Comparison of ENCODE assay signal across 13 cellular contexts in the genomic region with DNA sequence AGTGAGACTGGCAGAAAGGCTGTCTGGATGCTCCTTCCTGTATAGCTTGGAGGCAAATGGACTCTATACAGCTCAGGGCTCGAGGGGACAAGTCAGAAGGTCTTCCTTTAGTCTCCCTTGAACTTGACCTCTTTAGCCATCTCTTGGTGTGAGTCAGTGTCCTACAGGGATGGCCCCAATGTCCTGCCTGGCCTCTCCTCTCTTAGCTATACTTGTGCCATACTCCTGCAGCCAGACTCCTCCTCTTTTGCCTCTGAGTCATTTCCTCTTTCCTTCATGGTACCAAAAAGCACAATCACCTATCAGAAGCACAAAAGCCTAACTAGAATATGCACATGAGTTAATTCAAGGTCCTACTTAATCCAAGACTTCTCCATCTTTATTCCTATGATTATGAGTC.
DNase-seq lines count a peak whose midpoint lies in the region; ATAC-seq and TF ChIP-seq lines count a peak whose summit lies in the region.
"Had no signal": no experiment of that assay in that cellular context is flagged by ENCODE, and none has a peak within 500 bp of the region (broad histone marks: within the 10 kb centered on the region; RNA-seq: fewer than 3 reads in every experiment).

No MANE protein-coding gene starts in this region.

- no peak for DNase-seq in activated T-cell treated with anti-CD3 and anti-CD28 coated beads, Interleukin-2, amount 50 U/mL, for 72 hours
- DNase-seq in activated T-cell treated with anti-CD3 and anti-CD28 coated beads for 4 hours = no peak
- DNase-seq in MG63 = peak; percentile 49
- DNase-seq in brain microvascular endothelial cell = peak; percentile 28
- DNase-seq in mesothelial cell of epicardium (ENCODE audit: low spot score in 2 of 2, unreplicated experiment in 2 of 2) = no peak
- DNase-seq: activated gamma-delta T cell treated with Interleukin-2 at 50 U/mL for 16 hours, NCI-H1436, right cardiac atrium had no signal

- ATAC-seq in activated T-cell treated with anti-CD3 and anti-CD28 coated beads, Interleukin-2, amount 50 U/mL, for 72 hours (replicated peaks in 1 of 2) = peak; percentile 43 to 45
- no peak for ATAC-seq in GM19023 (IDR thresholded peaks at IDR 0.05; ENCODE audit: unreplicated experiment)
- ATAC-seq in GM18519 (IDR thresholded peaks at IDR 0.05; ENCODE audit: low FRiP score, unreplicated experiment) = no peak

- H3K4me1 Mint-ChIP-seq in activated T-cell treated with anti-CD3 and anti-CD28 coated beads, Interleukin-2, amount 50 U/mL, for 72 hours (ENCODE audit: low read depth) = peaks cover 50% of the 10 kb centered on the region
- H3K4me1 Mint-ChIP-seq in mesothelial cell of epicardium = peaks cover 8% of the 10 kb centered on the region

- no peak for TF ChIP-seq CTCF in brain microvascular endothelial cell (IDR thresholded peaks at IDR 0.05; ENCODE audit: low read depth, low read length, missing control alignments)
- TF ChIP-seq CTCF in mesothelial cell of epicardium (IDR thresholded peaks at IDR 0.05; ENCODE audit: unreplicated experiment) = no peak

- H3K4me2 ChIP-seq in skeletal muscle satellite cell (ENCODE audit: low read length) = peak overlapping the region; percentile 13

- H3K27me3 ChIP-seq in MG63 (no peaks in the 10 kb centered on the region), brain microvascular endothelial cell (replicated peaks) (no peaks in the 10 kb centered on the region), skeletal muscle satellite cell (ENCODE audit: control insufficient read depth, insufficient read depth, low read length) (no peaks in the 10 kb centered on the region)

- H3K4me3 Mint-ChIP-seq in activated T-cell treated with anti-CD3 and anti-CD28 coated beads, Interleukin-2, amount 50 U/mL, for 72 hours = peak overlapping the region; percentile 1 to 42
- H3K4me3 Mint-ChIP-seq in mesothelial cell of epicardium = no peak overlapping the region

- in situ Hi-C loops in brain microvascular endothelial cell (cut with HindIII; ENCODE audit: low pct_ligation_motif_present, low sequenced_read_pairs) = no loop called here

- H3K4me3 ChIP-seq in MG63 = no peak overlapping the region
- H3K4me3 ChIP-seq in brain microvascular endothelial cell (ENCODE audit: low read depth, low read length) = no peak overlapping the region
- peak overlapping the region; percentile 12 for H3K4me3 ChIP-seq in skeletal muscle satellite cell (ENCODE audit: low read length)

- H3K36me3 ChIP-seq in MG63 = peaks cover 30% of the 10 kb centered on the region
- H3K36me3 ChIP-seq in brain microvascular endothelial cell (replicated peaks) = no peaks in the 10 kb centered on the region
- peaks cover 11% of the 10 kb centered on the region for H3K36me3 ChIP-seq in skeletal muscle satellite cell (ENCODE audit: insufficient read depth, low read length)

- H3K9me3 ChIP-seq in MG63 (no peaks in the 10 kb centered on the region), skeletal muscle satellite cell (replicated peaks; ENCODE audit: low read length) (no peaks in the 10 kb centered on the region)

- peaks cover 45% of the 10 kb centered on the region for H3K4me1 ChIP-seq in skeletal muscle satellite cell (ENCODE audit: control insufficient read depth, insufficient read depth, low read length)

- no peaks in the 10 kb centered on the region for H3K36me3 Mint-ChIP-seq in activated T-cell treated with anti-CD3 and anti-CD28 coated beads, Interleukin-2, amount 50 U/mL, for 72 hours (ENCODE audit: insufficient read depth in 2 of 2)
- H3K36me3 Mint-ChIP-seq in mesothelial cell of epicardium = no peaks in the 10 kb centered on the region

- peak overlapping the region; percentile 27 for H3K27ac Mint-ChIP-seq in activated T-cell treated with anti-CD3 and anti-CD28 coated beads, Interleukin-2, amount 50 U/mL, for 72 hours
- no peak overlapping the region for H3K27ac Mint-ChIP-seq in mesothelial cell of epicardium

- H3K27ac ChIP-seq in brain microvascular endothelial cell = no peak overlapping the region
- H3K27ac ChIP-seq: C4-2B, HL-60 had no signal

- no peaks in the 10 kb centered on the region for H3K27me3 Mint-ChIP-seq in activated T-cell treated with anti-CD3 and anti-CD28 coated beads, Interleukin-2, amount 50 U/mL, for 72 hours (ENCODE audit: low read depth)
- no peaks in the 10 kb centered on the region for H3K27me3 Mint-ChIP-seq in mesothelial cell of epicardium (ENCODE audit: low read depth)

- no peak overlapping the region for H3K9ac ChIP-seq in skeletal muscle satellite cell (ENCODE audit: low read depth, low read length)

- no peaks in the 10 kb centered on the region for H3K9me3 Mint-ChIP-seq in activated T-cell treated with anti-CD3 and anti-CD28 coated beads, Interleukin-2, amount 50 U/mL, for 72 hours
- H3K9me3 Mint-ChIP-seq in mesothelial cell of epicardium = no peaks in the 10 kb centered on the region

Comparison
In these comparisons a context has a peak if more than half of its experiments do, and no peak if none do; other contexts are left out.
1. ATAC-seq: peak in activated T-cell treated with anti-CD3 and anti-CD28 coated beads, Interleukin-2, amount 50 U/mL, for 72 hours (2 of 2); none in GM19023 (single experiment) and GM18519 (single experiment).
2. DNase-seq: peak in MG63 (single experiment) and brain microvascular endothelial cell (single experiment); none in activated T-cell treated with anti-CD3 and anti-CD28 coated beads, Interleukin-2, amount 50 U/mL, for 72 hours (0 of 2), activated T-cell treated with anti-CD3 and anti-CD28 coated beads for 4 hours (single experiment) and mesothelial cell of epicardium (0 of 2).